9 cellular contexts compared by ENCODE assay signal in the genomic region with DNA sequence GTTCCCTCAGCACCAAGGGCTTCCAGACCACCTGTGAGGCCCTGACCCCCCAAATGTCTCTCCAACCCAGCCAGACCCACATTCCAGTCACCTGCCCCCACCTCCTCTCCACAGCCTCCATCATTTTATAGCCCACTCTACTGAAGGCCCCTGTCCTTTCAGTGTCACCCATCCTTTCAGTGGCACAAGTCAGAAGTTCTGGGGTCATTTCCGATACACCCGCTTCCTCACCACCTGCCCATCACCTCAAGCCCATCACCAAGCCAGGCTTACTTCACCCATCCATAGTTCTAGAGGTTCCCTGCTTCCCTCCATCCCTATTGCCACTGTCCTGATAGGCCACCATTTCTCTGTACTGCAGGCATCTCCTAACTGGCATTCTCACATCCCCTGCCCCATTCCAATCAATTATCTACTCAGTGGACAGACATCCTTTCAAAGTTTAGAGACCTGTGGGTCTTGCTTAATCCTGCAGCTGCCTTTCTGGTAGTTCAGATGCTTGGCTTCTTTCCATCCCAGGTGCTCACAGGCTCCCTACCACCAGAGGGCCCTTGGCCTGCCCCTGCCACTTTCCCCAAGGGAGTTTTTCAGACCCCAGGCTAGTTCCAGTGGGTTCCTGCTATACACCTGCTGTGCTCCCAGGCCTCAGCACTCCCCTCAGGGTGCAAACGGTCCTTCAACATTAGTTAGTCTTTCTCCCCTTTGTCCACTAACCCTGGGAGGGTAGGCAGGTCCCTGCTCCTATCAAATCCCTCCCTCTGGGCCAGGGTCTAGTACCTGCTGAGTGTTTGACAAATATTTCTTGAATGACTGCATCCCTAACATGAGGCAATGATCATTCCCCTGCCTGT. TPM values are rescaled to one million over a fixed set of nuclear protein-coding genes. Genes with fewer than 3 reads are reported as not detected.
DNase-seq lines count a peak whose midpoint lies in the region; ATAC-seq, FAIRE-seq and TF ChIP-seq lines count a peak whose summit lies in the region.
"Had no signal": no experiment of that assay in that cellular context is flagged by ENCODE, and none has a peak within 500 bp of the region (broad histone marks: within the 10 kb centered on the region; RNA-seq: fewer than 3 reads in every experiment).

No MANE protein-coding gene starts in this region.

- POLR2A ChIA-PET in HepG2 (lab: Yijun Ruan, JAX): interaction anchor here (0.9 to 10.8 kb wide), 6 partner anchors 7 to 200 kb away, joined by 3 to 201 read pairs (median 4); a partner anchor contains a TSS

- H3K4me1 ChIP-seq in BLaER1 treated with 17β-estradiol and CSF1 and Interleukin-3, amounts not matched to agents 10 nM and 100 nM: peaks cover 87 to 99% (median 96%) of the 10 kb centered on the region in 10 experiments
- peaks cover 94% of the 10 kb centered on the region for H3K4me1 ChIP-seq in HUES6 (ENCODE audit: control insufficient read depth, insufficient read depth, low read length)
- H3K4me1 ChIP-seq in HepG2 (ENCODE audit: insufficient read depth, low read length): peaks cover 98% of the 10 kb centered on the region

- H3K27me3 ChIP-seq in BLaER1 treated with 17β-estradiol and CSF1 and Interleukin-3, amounts not matched to agents 10 nM and 100 nM: no peaks in the 10 kb centered on the region
- no peaks in the 10 kb centered on the region for H3K27me3 ChIP-seq in HUES6 (ENCODE audit: control insufficient read depth, insufficient read depth, low read length)
- H3K27me3 ChIP-seq in HepG2 (ENCODE audit: control insufficient read depth in 1 of 2, insufficient read depth in 2 of 2, low read length in 2 of 2): no peaks in the 10 kb centered on the region

- no peak for TF ChIP-seq POLR2A in HepG2 (IDR thresholded peaks at IDR 0.05; ENCODE audit: insufficient read depth in 1 of 2, low read depth in 2 of 2, low read length in 2 of 2)

- TF ChIP-seq CTCF in HepG2 (CRISPR knock-in tag; IDR thresholded peaks at IDR 0.05): peak; percentile 67

- in situ Hi-C loops in HepG2 (cut with HindIII; ENCODE audit: extremely low pct_ligation_motif_present, low pct_unique_long_range_greater_than_20kb): loop anchor here (5.0 to 10.0 kb wide), 2 partner anchors 205 to 267 kb away; no protein-coding TSS in a partner anchor

- peaks cover 0 to 25% (median 0%) of the 10 kb centered on the region in 11 experiments; a peak in 7 of 22 replicates for H3K36me3 ChIP-seq in BLaER1 treated with 17β-estradiol and CSF1 and Interleukin-3, amounts not matched to agents 10 nM and 100 nM
- H3K36me3 ChIP-seq in HUES6 (ENCODE audit: control insufficient read depth, insufficient read depth, low read length): no peaks in the 10 kb centered on the region; the same call in 1 of the 2 replicates
- peaks cover 31 to 90% of the 10 kb centered on the region in 2 experiments for H3K36me3 ChIP-seq in HepG2 (replicated peaks in 1 of 2; ENCODE audit: control insufficient read depth in 1 of 2, insufficient read depth in 2 of 2, low read length in 2 of 2)

- peak; percentile 26 for FAIRE-seq in HepG2 (lab: Jason Lieb, UNC)

- peak overlapping the region in 4 of 11 experiments; percentile 17 to 27 (median 26); a peak in 4 of 22 replicates for H3K9ac ChIP-seq in BLaER1 treated with 17β-estradiol and CSF1 and Interleukin-3, amounts not matched to agents 10 nM and 100 nM
- peak overlapping the region; percentile 65 for H3K9ac ChIP-seq in HUES6 (ENCODE audit: low read length)
- peak overlapping the region; percentile 38 for H3K9ac ChIP-seq in HepG2 (ENCODE audit: insufficient read depth, low read depth, low read length)

- peak; percentile 12 for DNase-seq in SHP77 treated with DMSO at 0.1 percent for 48 hours (lab: John Stamatoyannopoulos, UW)
- DNase-seq in HepG2 (ENCODE audit: low spot score): peak; percentile 46
- no peak for DNase-seq in stimulated activated CD4-positive, alpha-beta T cell treated with anti-CD3 and anti-CD28 coated beads, Interleukin-4, amount 100 ng/mL, for 4 hours
- no peak for DNase-seq in activated CD4-positive, alpha-beta T cell treated with anti-CD3 and anti-CD28 coated beads, Interleukin-2, amount 50 U/mL, for 1 hour
- DNase-seq in cerebellar cortex (ENCODE audit: low spot score): no peak
- DNase-seq: T-helper 2 cell had no signal

- intact Hi-C loops in HepG2 (cut with micrococcal nuclease; ENCODE audit: unreplicated experiment): loop anchor here (5.0 kb wide), 1 partner anchor 195 kb away; a partner anchor contains a TSS

- peaks cover 71 to 100% (median 99%) of the 10 kb centered on the region in 11 experiments; a peak in 20 of 22 replicates for H4K20me1 ChIP-seq in BLaER1 treated with 17β-estradiol and CSF1 and Interleukin-3, amounts not matched to agents 10 nM and 100 nM
- H4K20me1 ChIP-seq in HepG2 (ENCODE audit: insufficient read depth, low read length): peaks cover 100% of the 10 kb centered on the region

- H3K4me2 ChIP-seq in BLaER1 treated with 17β-estradiol and CSF1 and Interleukin-3, amounts not matched to agents 10 nM and 100 nM: peak overlapping the region; percentile 47 to 94 (median 82)
- peak overlapping the region; percentile 78 for H3K4me2 ChIP-seq in HepG2 (ENCODE audit: low read depth, low read length)

- peak overlapping the region in 3 of 11 experiments; percentile 58 to 77 (median 69); a peak in 4 of 22 replicates for H3K27ac ChIP-seq in BLaER1 treated with 17β-estradiol and CSF1 and Interleukin-3, amounts not matched to agents 10 nM and 100 nM
- H3K27ac ChIP-seq in HUES6 (ENCODE audit: low read depth, low read length) (peak overlapping the region; percentile 78), HepG2 (ENCODE audit: extremely low read length, insufficient read depth, low read length) (peak overlapping the region; percentile 41)

- H3K4me3 ChIP-seq in BLaER1 treated with 17β-estradiol and CSF1 and Interleukin-3, amounts not matched to agents 10 nM and 100 nM: no peak overlapping the region
- H3K4me3 ChIP-seq in HUES6 (ENCODE audit: low read depth, low read length): peak overlapping the region; percentile 23; the same call in 1 of the 2 replicates
- H3K4me3 ChIP-seq in HepG2 (replicated peaks in 1 of 3; ENCODE audit: insufficient read depth in 1 of 3, low read depth in 2 of 3, low read length in 3 of 3): peak overlapping the region in 2 of 3 experiments; percentile 16 to 95; a peak in 3 of 6 replicates

- peak; percentile 76; the same call in 1 of the 2 replicates for TF ChIP-seq RAD21 in HepG2 (CRISPR knock-in tag; IDR thresholded peaks at IDR 0.05)

- TF ChIP-seq EP300 in HepG2 (IDR thresholded peaks at IDR 0.05; ENCODE audit: low read depth in 2 of 2, low read length in 2 of 2) (no peak), HepG2 (CRISPR knock-in tag; IDR thresholded peaks at IDR 0.05; ENCODE audit: borderline replicate concordance) (no peak)

- no peaks in the 10 kb centered on the region for H3K9me3 ChIP-seq in BLaER1 treated with 17β-estradiol and CSF1 and Interleukin-3, amounts not matched to agents 10 nM and 100 nM (replicated peaks in 1 of 11)
- H3K9me3 ChIP-seq in HUES6 (ENCODE audit: control insufficient read depth, insufficient read depth, low read depth, low read length): no peaks in the 10 kb centered on the region
- no peaks in the 10 kb centered on the region for H3K9me3 ChIP-seq in HepG2 (ENCODE audit: low read length)

- 65% methylated on average over 3 of the region's 3 CpGs for WGBS in HepG2 (ENCODE audit: low lambda C conversion rate)

- peaks cover 100% of the 10 kb centered on the region for H3K79me2 ChIP-seq in HepG2 (ENCODE audit: insufficient read depth, low read length)

- ATAC-seq in HepG2 (peak; percentile 13), GM19455 (IDR thresholded peaks at IDR 0.05; ENCODE audit: unreplicated experiment) (no peak)

- CTCF ChIA-PET in HepG2 (lab: Yijun Ruan, JAX; ENCODE audit: low intra/inter-chr PET ratio, low total read pairs): interaction anchor here (1.2 to 3.9 kb wide), 2 partner anchors 159 to 196 kb away, joined by 3 to 25 read pairs; no protein-coding TSS in a partner anchor

- BruUV-seq in HepG2 (replicated peaks; lab: Mats Ljungman, UMichigan): no TSS peak

- H2AFZ ChIP-seq in HepG2 (ENCODE audit: low read length): no peak overlapping the region

RNA-seq across cellular contexts. Expression of a gene that starts 7.6 kb away (rescaled TPM):
- 2.5 and 18.9 TPM in 2 replicates for total RNA-seq in HepG2 (2016; rRNA removed; fragmentation: Illumina TruSeq; extraction: Trizol)
- total RNA-seq in HepG2 (2016; cell fraction: cytosol; rRNA removed; fragmentation: Illumina TruSeq; extraction: Trizol; ENCODE audit: low read depth): 0.30 and 0.35 TPM in 2 replicates
- total RNA-seq in HepG2 (2016; cell fraction: insoluble cytoplasmic fraction; rRNA removed; fragmentation: Illumina TruSeq; extraction: Trizol): 2.0 and 16.5 TPM in 2 replicates
- 0.90 and 1.1 TPM in 2 replicates for total RNA-seq in HepG2 (2016; cell fraction: membrane; rRNA removed; fragmentation: Illumina TruSeq; extraction: Trizol)
- total RNA-seq in HepG2 (2016; cell fraction: nucleus; rRNA removed; fragmentation: Illumina TruSeq; extraction: Trizol): 66.8 and 83.4 TPM in 2 replicates
- 1.3 TPM in 2 replicates for polyA plus RNA-seq in HepG2 (2011; rRNA removed)
- polyA plus RNA-seq in HepG2 (2011; cell fraction: cytosol; rRNA removed): 0.05 TPM in 2 replicates
- 11.8 and 14.7 TPM in 2 replicates for polyA plus RNA-seq in HepG2 (2011; cell fraction: nucleus; rRNA removed)
- 1.9 and 2.0 TPM in 2 replicates for polyA plus RNA-seq in HepG2 (2012)
- 0.01 and 0.02 TPM in 2 replicates for polyA plus RNA-seq in HepG2 (2016; cell fraction: cytosol; fragmentation: Illumina TruSeq; extraction: Trizol; ENCODE audit: low read depth)
- 0.15 and 0.17 TPM in 2 replicates for polyA plus RNA-seq in HepG2 (2016; cell fraction: insoluble cytoplasmic fraction; fragmentation: Illumina TruSeq; extraction: Trizol; ENCODE audit: low read depth)
- polyA plus RNA-seq in HepG2 (2016; cell fraction: membrane; fragmentation: Illumina TruSeq; extraction: Trizol; ENCODE audit: low read depth): 0.03 and 0.06 TPM in 2 replicates
- 8.4 and 10.5 TPM in 2 replicates for polyA plus RNA-seq in HepG2 (2016; cell fraction: nucleus; fragmentation: Illumina TruSeq; extraction: Trizol; ENCODE audit: insufficient read depth, low read depth)
- polyA minus RNA-seq in HepG2 (2011; rRNA and poly(A)+ RNA removed; ENCODE audit: low replicate concordance): 0.05 and 36.1 TPM in 2 replicates
- 0.79 and 0.97 TPM in 2 replicates for polyA minus RNA-seq in HepG2 (2011; cell fraction: cytosol; rRNA and poly(A)+ RNA removed)
- polyA minus RNA-seq in HepG2 (2011; cell fraction: nucleus; rRNA and poly(A)+ RNA removed): 112 and 125 TPM in 2 replicates

Comparison
In these comparisons a context has a peak if more than half of its experiments do, and no peak if none do; other contexts are left out.
1. H3K4me3 ChIP-seq: peak in HUES6 (single experiment) and HepG2 (2 of 3); none in BLaER1 treated with 17β-estradiol and CSF1 and Interleukin-3, amounts not matched to agents 10 nM and 100 nM (0 of 10).
2. DNase-seq: peak in SHP77 treated with DMSO at 0.1 percent for 48 hours (single experiment) and HepG2 (single experiment); none in stimulated activated CD4-positive, alpha-beta T cell treated with anti-CD3 and anti-CD28 coated beads, Interleukin-4, amount 100 ng/mL, for 4 hours (0 of 2), activated CD4-positive, alpha-beta T cell treated with anti-CD3 and anti-CD28 coated beads, Interleukin-2, amount 50 U/mL, for 1 hour (single experiment) and cerebellar cortex (single experiment).